22 cellular contexts compared by ENCODE assay signal in the genomic region with DNA sequence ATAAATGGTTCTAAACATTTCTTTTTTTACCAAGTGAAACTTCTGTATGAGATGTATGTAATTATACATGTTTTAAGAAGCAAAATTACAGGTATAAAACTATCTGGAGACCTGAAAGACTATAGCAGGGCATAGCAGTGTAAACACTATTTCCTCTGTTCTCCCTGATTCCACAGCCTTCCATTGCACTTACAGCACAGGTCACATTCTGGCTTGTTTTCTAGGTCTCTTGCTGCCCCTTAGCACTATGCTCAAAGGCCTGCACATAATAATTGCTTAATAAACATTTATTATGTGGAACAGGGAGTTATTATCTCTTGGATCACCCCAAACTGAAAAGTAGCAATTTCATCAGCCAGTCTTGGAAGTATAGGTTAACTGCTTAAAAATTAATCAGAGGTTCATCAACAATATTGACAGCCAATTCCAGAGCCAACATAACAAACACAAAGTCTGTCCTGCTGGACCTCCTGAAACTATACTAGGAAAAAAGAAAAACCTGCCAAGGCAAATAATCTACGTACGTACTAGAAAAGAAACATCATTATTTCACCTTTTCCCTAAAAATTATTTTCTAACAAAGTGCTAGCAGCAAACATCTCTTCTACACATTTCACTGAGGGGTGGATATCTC.
"Had no signal": no experiment of that assay in that cellular context is flagged by ENCODE, and none has a peak within 500 bp of the region (broad histone marks: within the 10 kb centered on the region; RNA-seq: fewer than 3 reads in every experiment).

No MANE protein-coding gene starts in this region.

- H3K36me3 Mint-ChIP-seq: stimulated activated effector memory CD8-positive, alpha-beta T cell treated with anti-CD3 and anti-CD28 coated beads, Interleukin-12 subunit alpha, Interleukin-12 subunit beta, amount 100 ng/mL, for 72 hours had no signal

- H3K4me3 Mint-ChIP-seq: immature natural killer cell; naive thymus-derived CD4-positive, alpha-beta T cell; nephron progenitor cell; stimulated activated effector memory CD8-positive, alpha-beta T cell treated with anti-CD3 and anti-CD28 coated beads, Interleukin-12 subunit alpha, Interleukin-12 subunit beta, amount 100 ng/mL, for 72 hours; type B pancreatic cell had no signal

- H3K27ac ChIP-seq: dorsolateral prefrontal cortex, epithelial cell of prostate, gastroesophageal sphincter, heart left ventricle, ovary, stomach, tibial artery had no signal

- DNase-seq: dorsolateral prefrontal cortex; effector CD4-positive, alpha-beta T cell; foreskin fibroblast; heart left ventricle; hypothalamus; immature natural killer cell; islet precursor cell; mesendoderm; midbrain; naive thymus-derived CD4-positive, alpha-beta T cell; nephron progenitor cell; nucleus accumbens; ovary; stimulated activated CD4-positive, alpha-beta T cell treated with anti-CD3 and anti-CD28 coated beads, Interleukin-2, amount 100 ng/mL, for 24 hours; stimulated activated CD4-positive, alpha-beta T cell treated with anti-CD3 and anti-CD28 coated beads, Interleukin-4, amount 100 ng/mL, for 24 hours; stimulated activated naive CD4-positive, alpha-beta T cell treated with Interleukin-2 at 50 U/mL for 16 hours; stomach; tibial artery had no signal

- H3K27ac Mint-ChIP-seq: immature natural killer cell; naive thymus-derived CD4-positive, alpha-beta T cell; stimulated activated effector memory CD8-positive, alpha-beta T cell treated with anti-CD3 and anti-CD28 coated beads, Interleukin-12 subunit alpha, Interleukin-12 subunit beta, amount 100 ng/mL, for 72 hours; type B pancreatic cell had no signal

- H3K4me1 Mint-ChIP-seq: immature natural killer cell; naive thymus-derived CD4-positive, alpha-beta T cell; nephron progenitor cell; stimulated activated effector memory CD8-positive, alpha-beta T cell treated with anti-CD3 and anti-CD28 coated beads, Interleukin-12 subunit alpha, Interleukin-12 subunit beta, amount 100 ng/mL, for 72 hours had no signal

- H3K9me3 Mint-ChIP-seq: immature natural killer cell; naive thymus-derived CD4-positive, alpha-beta T cell; nephron progenitor cell; stimulated activated effector memory CD8-positive, alpha-beta T cell treated with anti-CD3 and anti-CD28 coated beads, Interleukin-12 subunit alpha, Interleukin-12 subunit beta, amount 100 ng/mL, for 72 hours; type B pancreatic cell had no signal

- H3K27me3 Mint-ChIP-seq: naive thymus-derived CD4-positive, alpha-beta T cell; type B pancreatic cell had no signal

- H3K4me1 ChIP-seq: gastroesophageal sphincter had no signal

- H3K27me3 ChIP-seq: dorsolateral prefrontal cortex, gastroesophageal sphincter, heart left ventricle, ovary, stomach, tibial artery had no signal

- H3K9me3 ChIP-seq: gastroesophageal sphincter, heart left ventricle, ovary, stomach, tibial artery had no signal

- H3K36me3 ChIP-seq: ovary, tibial artery had no signal

- H3K4me3 ChIP-seq: dorsolateral prefrontal cortex, gastroesophageal sphincter, heart left ventricle, ovary, stomach, tibial artery had no signal
